In genomic region chr12:45388545-45388944, GRCh38 we compare ENCODE assay signal across 8 cellular contexts.
A peak's percentile ranks its signal among the peaks of the same experiment; 100 is the strongest.
DNase-seq lines count a peak whose midpoint lies in the region; ATAC-seq and TF ChIP-seq lines count a peak whose summit lies in the region.

No MANE protein-coding gene starts in this region.

- no peak overlapping the region for H3K4me2 ChIP-seq in HCT116 (ENCODE audit: low read length)

- CTCF ChIA-PET in HCT116 (lab: Charles Lee), result interaction anchor here (0.9 to 1.9 kb wide), 6 partner anchors 12 to 218 kb away, joined by 3 to 10 read pairs (median 5); no protein-coding TSS in a partner anchor

- intact Hi-C loops in HCT116 (cut with micrococcal nuclease), result loop anchor here (1.0 kb wide), 2 partner anchors 119 to 218 kb away; no protein-coding TSS in a partner anchor
- intact Hi-C loops in right cardiac atrium (cut with DNase I), result loop anchor here in 3 of 4 donors (5.0 to 10.0 kb wide), 2 partner anchors 214 to 216 kb away; no protein-coding TSS in a partner anchor

- peak; percentile 70 for TF ChIP-seq RAD21 in HCT116 (IDR thresholded peaks at IDR 0.05; ENCODE audit: low read depth)

- H3K36me3 ChIP-seq in HCT116 (ENCODE audit: control insufficient read depth in 1 of 2, insufficient read depth in 2 of 2, low read length in 2 of 2), result no peaks in the 10 kb centered on the region; a peak in 1 of 4 replicates
- H3K36me3 ChIP-seq in WERI-Rb-1, result no peaks in the 10 kb centered on the region; the same call in 1 of the 2 replicates
- peaks cover 33% of the 10 kb centered on the region for H3K36me3 ChIP-seq in thoracic aorta

- TF ChIP-seq POLR2A in HCT116 (IDR thresholded peaks at IDR 0.05; ENCODE audit: borderline replicate concordance, extremely low read depth, insufficient read depth, insufficient read length), result no peak

- no peaks in the 10 kb centered on the region for H3K9me3 ChIP-seq in HCT116 (ENCODE audit: control insufficient read depth in 1 of 2, insufficient read depth in 1 of 2, low read depth in 1 of 2, low read length in 2 of 2)
- peaks cover 5% of the 10 kb centered on the region for H3K9me3 ChIP-seq in WERI-Rb-1 (ENCODE audit: severe bottlenecking)
- no peaks in the 10 kb centered on the region for H3K9me3 ChIP-seq in right cardiac atrium (ENCODE audit: control insufficient read depth, low read length)
- H3K9me3 ChIP-seq in thoracic aorta, result no peaks in the 10 kb centered on the region

- H2AFZ ChIP-seq in HCT116 (ENCODE audit: low read depth, low read length, poor library complexity, severe bottlenecking), result no peak overlapping the region

- no TSS peak for BruUV-seq in HCT116 (replicated peaks; lab: Mats Ljungman, UMichigan)

- DNase-seq in AG09319 (ENCODE audit: extremely low read depth, low read depth) (peak; percentile 30), HCT116 (ENCODE audit: low read depth, low spot score) (peak; percentile 6), WERI-Rb-1 (peak; percentile 22), right cardiac atrium (no peak), thoracic aorta (ENCODE audit: low spot score) (no peak), NOMO-1 treated with DMSO at 0.1 percent for 48 hours (lab: John Stamatoyannopoulos, UW; ENCODE audit: unreplicated experiment) (no peak)
- no peak for DNase-seq in activated CD4-positive, alpha-beta T cell treated with anti-CD3 and anti-CD28 coated beads, Interleukin-2, amount 50 U/mL, for 48 hours

- H3K4me1 ChIP-seq in HCT116 (ENCODE audit: control insufficient read depth in 1 of 2, insufficient read depth in 2 of 2, low read length in 2 of 2), result no peaks in the 10 kb centered on the region
- no peaks in the 10 kb centered on the region for H3K4me1 ChIP-seq in right cardiac atrium (ENCODE audit: control insufficient read depth, insufficient read depth, low read length)
- H3K4me1 ChIP-seq in thoracic aorta (ENCODE audit: control insufficient read depth in 1 of 2, low read depth in 2 of 2), result peaks cover 0 to 9% of the 10 kb centered on the region in 2 donors

- H3K79me2 ChIP-seq in HCT116 (ENCODE audit: insufficient read depth, low read length), result no peaks in the 10 kb centered on the region

- no peaks in the 10 kb centered on the region for H3K9me2 ChIP-seq in HCT116 (ENCODE audit: insufficient read depth)

- TF ChIP-seq CTCF in AG09319 (IDR thresholded peaks at IDR 0.05; ENCODE audit: low read depth, low read length) (peak; percentile 85), HCT116 (IDR thresholded peaks at IDR 0.05 in 2 of 3, conservative IDR thresholded peaks at IDR 0.05 in 1 of 3; ENCODE audit: borderline replicate concordance in 1 of 3, insufficient read depth in 1 of 3, low read depth in 2 of 3, low read length in 2 of 3) (peak; percentile 58 to 62 (median 61); a peak in 5 of 6 replicates), WERI-Rb-1 (IDR thresholded peaks at IDR 0.05; ENCODE audit: low read depth, low read length) (peak; percentile 57), thoracic aorta (IDR thresholded peaks at IDR 0.05) (peak; percentile 59)

- no peaks in the 10 kb centered on the region for H3K27me3 ChIP-seq in HCT116 (ENCODE audit: insufficient read depth, low read length)
- no peaks in the 10 kb centered on the region for H3K27me3 ChIP-seq in WERI-Rb-1 (ENCODE audit: insufficient read depth, low read depth, severe bottlenecking)
- no peaks in the 10 kb centered on the region for H3K27me3 ChIP-seq in right cardiac atrium (ENCODE audit: control insufficient read depth, insufficient read depth)
- H3K27me3 ChIP-seq in thoracic aorta (replicated peaks; ENCODE audit: insufficient read depth), result no peaks in the 10 kb centered on the region

- H3K9ac ChIP-seq in HCT116 (ENCODE audit: low read length), result no peak overlapping the region

- ATAC-seq in HCT116 (0 out of 2 replicates have a peak, but pooled peaks have one; percentile 55), right cardiac atrium (peak; percentile 63 to 74), thoracic aorta (ENCODE audit: insufficient number of reproducible peaks, low FRiP score, low read depth) (no peak), HG02852 (IDR thresholded peaks at IDR 0.05; ENCODE audit: unreplicated experiment) (no peak)

- H3K4me3 ChIP-seq in HCT116 (replicated peaks in 1 of 2; ENCODE audit: low read depth in 1 of 2, low read length in 2 of 2) (no peak overlapping the region), WERI-Rb-1 (ENCODE audit: low read depth, low read length) (no peak overlapping the region), right cardiac atrium (ENCODE audit: low read length) (no peak overlapping the region), thoracic aorta (no peak overlapping the region)

- POLR2A ChIA-PET in HCT116 (lab: Charles Lee), result no interaction called here

- WGBS in right cardiac atrium, result 16% methylated on average over 1 of the region's 1 CpG

- H4K20me1 ChIP-seq in HCT116 (ENCODE audit: insufficient read depth), result no peaks in the 10 kb centered on the region

- no peak overlapping the region for H3K27ac ChIP-seq in HCT116 (ENCODE audit: low read depth, low read length)
- H3K27ac ChIP-seq in WERI-Rb-1, result no peak overlapping the region
- H3K27ac ChIP-seq in right cardiac atrium (ENCODE audit: low read length), result no peak overlapping the region
- H3K27ac ChIP-seq in thoracic aorta, result no peak overlapping the region

- RAD21 ChIA-PET in HCT116 (lab: Charles Lee; ENCODE audit: low non-redundant PET in 1 of 2, low total read pairs in 2 of 2, uncharacterized antibody in 2 of 2, unreplicated experiment in 2 of 2), result interaction anchor here in 1 of 2 experiments (0.9 kb wide), 1 partner anchor 218 kb away, joined by 3 read pairs; no protein-coding TSS in a partner anchor

TF ChIP-seq in HCT116, 20 proteins besides CTCF, POLR2A, EP300 and RAD21:
- no peak for TF ChIP-seq ZBTB33 (IDR thresholded peaks at IDR 0.05; ENCODE audit: extremely low read depth, insufficient replicate concordance, low read length)
- TF ChIP-seq, protein P1, sequence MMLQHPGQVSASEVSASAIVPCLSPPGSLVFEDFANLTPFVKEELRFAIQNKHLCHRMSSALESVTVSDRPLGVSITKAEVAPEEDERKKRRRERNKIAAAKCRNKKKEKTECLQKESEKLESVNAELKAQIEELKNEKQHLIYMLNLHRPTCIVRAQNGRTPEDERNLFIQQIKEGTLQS (IDR thresholded peaks at IDR 0.05), result no peak
- TF ChIP-seq TCF7L2 (IDR thresholded peaks at IDR 0.05; ENCODE audit: borderline replicate concordance, extremely low read depth, insufficient read depth, insufficient read length), result no peak
- no peak for TF ChIP-seq YY1 (IDR thresholded peaks at IDR 0.05; ENCODE audit: extremely low read depth, insufficient replicate concordance, low read depth, low read length)
- TF ChIP-seq CBX3 (IDR thresholded peaks at IDR 0.05; ENCODE audit: low read depth), result no peak
- TF ChIP-seq EZH2phosphoT487 (IDR thresholded peaks at IDR 0.05; ENCODE audit: borderline replicate concordance), result no peak

Comparison
In these comparisons a context has a peak if more than half of its experiments do, and no peak if none do; other contexts are left out.
1. DNase-seq: peak in AG09319 (single experiment), HCT116 (single experiment) and WERI-Rb-1 (single experiment); none in right cardiac atrium (0 of 3), thoracic aorta (single experiment), NOMO-1 treated with DMSO at 0.1 percent for 48 hours (single experiment) and activated CD4-positive, alpha-beta T cell treated with anti-CD3 and anti-CD28 coated beads, Interleukin-2, amount 50 U/mL, for 48 hours (0 of 2).
2. ATAC-seq: peak in HCT116 (single experiment) and right cardiac atrium (2 of 2); none in thoracic aorta (single experiment) and HG02852 (single experiment).
3. Peak in every context shown above with its lines, with median percentiles within 50 percentile points of each other: CTCF ChIP-seq.